In the genomic region with DNA sequence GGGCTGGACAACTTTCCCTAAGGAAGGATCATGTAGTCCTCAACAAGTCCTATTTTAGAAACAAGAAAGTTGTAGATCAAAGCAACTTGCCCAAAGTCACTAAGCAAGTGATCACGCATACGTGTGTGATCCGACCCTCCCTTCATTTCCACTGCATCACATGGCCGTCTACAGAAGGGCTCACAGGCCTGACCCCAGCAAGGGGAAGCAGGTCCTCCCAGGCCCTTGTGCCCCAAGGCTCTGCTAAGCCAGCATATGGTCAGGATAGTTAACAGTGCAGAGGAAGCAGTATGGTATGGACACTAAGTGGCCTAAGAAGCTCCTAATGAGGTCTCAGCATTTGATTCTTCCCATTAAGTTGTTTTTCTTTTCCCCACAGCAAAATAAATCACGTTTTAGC, we compare ENCODE assay signal across 2 cellular contexts.
TF ChIP-seq lines count a peak whose summit lies in the region.

No MANE protein-coding gene starts in this region.

TF ChIP-seq in GM12891, 5 proteins besides CTCF, POLR2A, EP300 and RAD21:
- no peak for TF ChIP-seq SPI1 (IDR thresholded peaks at IDR 0.05; ENCODE audit: low read depth, low read length)
- peak; percentile 55; the same call in 1 of the 2 replicates for TF ChIP-seq POLR2AphosphoS5 (IDR thresholded peaks at IDR 0.05; ENCODE audit: low read depth, low read length)

TF ChIP-seq in GM12878, 131 proteins besides CTCF, POLR2A, EP300 and RAD21:
- no peak for TF ChIP-seq SIN3A (IDR thresholded peaks at IDR 0.05; ENCODE audit: low read depth, low read length)
- no peak for TF ChIP-seq EZH2 (IDR thresholded peaks at IDR 0.05; ENCODE audit: borderline replicate concordance, control insufficient read depth, low read depth, low read length)
- TF ChIP-seq LARP7 (IDR thresholded peaks at IDR 0.05), result no peak
- no peak for TF ChIP-seq ETV6 (conservative IDR thresholded peaks at IDR 0.05 in 1 of 2, IDR thresholded peaks at IDR 0.05 in 1 of 2; ENCODE audit: borderline replicate concordance in 1 of 2, low read depth in 1 of 2)
- no peak for TF ChIP-seq ZNF384 (IDR thresholded peaks at IDR 0.05; ENCODE audit: borderline replicate concordance, low read depth, low read length)
- TF ChIP-seq TARDBP (IDR thresholded peaks at IDR 0.05; ENCODE audit: borderline replicate concordance), result no peak
- TF ChIP-seq MLLT1 (IDR thresholded peaks at IDR 0.05), result no peak
- TF ChIP-seq SMC3 (IDR thresholded peaks at IDR 0.05; ENCODE audit: borderline replicate concordance, low read length), result no peak
- TF ChIP-seq IRF4 (IDR thresholded peaks at IDR 0.05; ENCODE audit: low read depth, low read length), result no peak
- TF ChIP-seq RELA (IDR thresholded peaks at IDR 0.05; ENCODE audit: borderline replicate concordance, partially characterized antibody), result no peak
- TF ChIP-seq, protein P1, sequence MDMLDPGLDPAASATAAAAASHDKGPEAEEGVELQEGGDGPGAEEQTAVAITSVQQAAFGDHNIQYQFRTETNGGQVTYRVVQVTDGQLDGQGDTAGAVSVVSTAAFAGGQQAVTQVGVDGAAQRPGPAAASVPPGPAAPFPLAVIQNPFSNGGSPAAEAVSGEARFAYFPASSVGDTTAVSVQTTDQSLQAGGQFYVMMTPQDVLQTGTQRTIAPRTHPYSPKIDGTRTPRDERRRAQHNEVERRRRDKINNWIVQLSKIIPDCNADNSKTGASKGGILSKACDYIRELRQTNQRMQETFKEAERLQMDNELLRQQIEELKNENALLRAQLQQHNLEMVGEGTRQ (IDR thresholded peaks at IDR 0.05; ENCODE audit: borderline replicate concordance, low read depth, low read length), result no peak
- no peak for TF ChIP-seq FOS (IDR thresholded peaks at IDR 0.05; ENCODE audit: borderline replicate concordance, extremely low read depth, insufficient read length)
- no peak for TF ChIP-seq MEF2A (IDR thresholded peaks at IDR 0.05; ENCODE audit: insufficient read depth, low read depth, low read length)
- TF ChIP-seq NBN (IDR thresholded peaks at IDR 0.05), result no peak
- no peak for TF ChIP-seq SMARCA5 (IDR thresholded peaks at IDR 0.05)
- no peak for TF ChIP-seq BCL11A (IDR thresholded peaks at IDR 0.05; ENCODE audit: low read depth, low read length)
- no peak for TF ChIP-seq CEBPB (IDR thresholded peaks at IDR 0.05; ENCODE audit: borderline replicate concordance in 1 of 2, low read depth in 2 of 2, low read length in 2 of 2)
- no peak for TF ChIP-seq FOXK2 (IDR thresholded peaks at IDR 0.05)
- TF ChIP-seq SMAD5 (IDR thresholded peaks at IDR 0.05; ENCODE audit: low read depth), result no peak
- TF ChIP-seq, protein P2, sequence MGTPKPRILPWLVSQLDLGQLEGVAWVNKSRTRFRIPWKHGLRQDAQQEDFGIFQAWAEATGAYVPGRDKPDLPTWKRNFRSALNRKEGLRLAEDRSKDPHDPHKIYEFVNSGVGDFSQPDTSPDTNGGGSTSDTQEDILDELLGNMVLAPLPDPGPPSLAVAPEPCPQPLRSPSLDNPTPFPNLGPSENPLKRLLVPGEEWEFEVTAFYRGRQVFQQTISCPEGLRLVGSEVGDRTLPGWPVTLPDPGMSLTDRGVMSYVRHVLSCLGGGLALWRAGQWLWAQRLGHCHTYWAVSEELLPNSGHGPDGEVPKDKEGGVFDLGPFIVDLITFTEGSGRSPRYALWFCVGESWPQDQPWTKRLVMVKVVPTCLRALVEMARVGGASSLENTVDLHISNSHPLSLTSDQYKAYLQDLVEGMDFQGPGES (IDR thresholded peaks at IDR 0.05), result no peak
